Comparison of ENCODE assay signal across 8 cellular contexts in the genomic region with DNA sequence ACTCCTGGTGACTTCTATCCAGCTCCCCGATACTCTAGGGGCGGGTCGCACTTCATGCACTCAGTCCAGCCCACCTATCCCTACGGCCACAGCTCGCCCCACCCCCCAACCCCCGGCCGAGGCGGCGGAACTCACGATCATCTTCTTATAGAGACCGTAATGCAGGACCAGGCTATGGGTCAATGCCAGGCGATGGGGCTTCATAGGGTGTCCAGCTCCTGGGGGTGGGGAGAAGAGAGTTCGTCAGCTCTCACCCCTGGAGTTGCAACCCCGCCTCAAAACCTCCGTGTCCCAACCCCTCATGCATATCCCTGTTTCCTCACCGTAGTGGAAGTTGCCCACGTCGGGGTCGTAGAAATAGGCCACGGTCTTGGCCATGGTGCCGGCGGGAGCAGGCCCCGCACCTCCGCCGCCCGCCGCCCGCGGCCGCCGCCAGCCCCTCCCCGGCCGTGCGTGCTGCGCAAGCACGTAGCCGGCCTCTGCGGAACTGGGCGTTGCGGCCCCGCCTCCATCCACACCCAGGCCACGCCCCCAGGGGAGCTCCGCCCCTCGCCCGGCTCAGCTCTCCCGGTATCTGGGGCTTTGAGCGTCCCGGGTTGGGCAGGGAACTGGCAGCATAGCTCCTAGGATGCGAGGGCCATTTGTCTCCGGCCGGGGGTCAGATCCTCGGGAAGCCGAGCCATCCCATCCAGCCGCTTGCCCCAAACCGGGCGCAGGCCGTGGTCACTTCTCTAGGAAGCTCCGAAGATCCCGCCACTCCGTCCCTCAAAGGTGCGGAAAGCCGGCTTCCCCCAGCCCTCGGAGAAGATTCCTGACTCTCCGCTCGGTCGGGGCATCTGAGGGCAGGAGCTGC. TPM values are rescaled to one million over a fixed set of nuclear protein-coding genes. Genes with fewer than 3 reads are reported as not detected.
DNase-seq lines count a peak whose midpoint lies in the region; ATAC-seq, FAIRE-seq and TF ChIP-seq lines count a peak whose summit lies in the region.

A gene (minus strand): TSS at position 437 of the 853 bp plus-strand sequence. CDS start 59 bp downstream, at position 378.
A gene with protein sequence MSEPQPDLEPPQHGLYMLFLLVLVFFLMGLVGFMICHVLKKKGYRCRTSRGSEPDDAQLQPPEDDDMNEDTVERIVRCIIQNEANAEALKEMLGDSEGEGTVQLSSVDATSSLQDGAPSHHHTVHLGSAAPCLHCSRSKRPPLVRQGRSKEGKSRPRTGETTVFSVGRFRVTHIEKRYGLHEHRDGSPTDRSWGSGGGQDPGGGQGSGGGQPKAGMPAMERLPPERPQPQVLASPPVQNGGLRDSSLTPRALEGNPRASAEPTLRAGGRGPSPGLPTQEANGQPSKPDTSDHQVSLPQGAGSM (plus strand): TSS at position 585 of the 853 bp plus-strand sequence. CDS start 1,229 bp downstream, outside the sequence.

- H3K4me2 ChIP-seq in keratinocyte (ENCODE audit: control insufficient read depth, extremely low read depth, insufficient read depth, low read depth, low read length) = peak within 1 kb of the TSS; percentile 100

- DNase-seq in ACHN (peak; percentile 87), NCI-H2227 (lab: John Stamatoyannopoulos, UW; ENCODE audit: unreplicated experiment) (peak; percentile 91), activated B cell treated with CpG ODN at 0.5 μM for 24 hours (peak; percentile 99), cardiac fibroblast (ENCODE audit: low read depth in 2 of 2) (peak; percentile 88 to 93), keratinocyte (ENCODE audit: low read depth, low spot score) (no peak)
- peak; percentile 96 for DNase-seq in stimulated activated CD4-positive, alpha-beta T cell treated with anti-CD3 and anti-CD28 coated beads, Interleukin-12 subunit alpha, Interleukin-12 subunit beta, amount 100 ng/mL, for 4 hours

- peak within 1 kb of the TSS; percentile 90 to 95 for H3K4me3 ChIP-seq in cardiac fibroblast (replicated peaks in 1 of 2; ENCODE audit: low read depth in 2 of 2, low read length in 2 of 2)
- peak within 1 kb of the TSS; percentile 84 to 97 (median 87) for H3K4me3 ChIP-seq in keratinocyte (ENCODE audit: control insufficient read depth in 2 of 3, extremely low read depth in 1 of 3, insufficient read depth in 2 of 3, low read depth in 1 of 3, low read length in 3 of 3)

- H3K9me1 ChIP-seq in keratinocyte (ENCODE audit: control insufficient read depth, extremely low read depth, insufficient read depth, low read length) = peaks cover 2% of the 10 kb centered on the region

- H3K4me1 ChIP-seq in keratinocyte (ENCODE audit: control insufficient read depth, extremely low read depth, insufficient read depth, low read length) = peaks cover 19% of the 10 kb centered on the region

- TF ChIP-seq CTCF in activated B cell treated with CpG ODN at 0.5 μM for 24 hours (IDR thresholded peaks at IDR 0.05) (no peak), cardiac fibroblast (IDR thresholded peaks at IDR 0.05; ENCODE audit: low read depth, low read length) (no peak), keratinocyte (optimal IDR thresholded peaks at IDR 0.05 in 1 of 3, IDR thresholded peaks at IDR 0.05 in 1 of 3, conservative IDR thresholded peaks at IDR 0.05 in 1 of 3; ENCODE audit: extremely low read depth in 1 of 3, insufficient read depth in 2 of 3, low read length in 3 of 3) (no peak)

- H3K27ac ChIP-seq in keratinocyte (ENCODE audit: control insufficient read depth, insufficient read depth, low read length) = peak within 1 kb of the TSS; percentile 87

- CTCF ChIA-PET in activated B cell treated with CpG ODN at 0.5 μM for 24 hours (lab: Charles Lee) = interaction anchor here (0.7 to 9.1 kb wide), 8 partner anchors 13 to 69 kb away, joined by 3 to 87 read pairs (median 6); a partner anchor contains a TSS

- dilution Hi-C loops in keratinocyte (cut with MboI; ENCODE audit: extremely low pct_ligation_motif_present, low sequenced_read_pairs) = no loop called here

- FAIRE-seq in keratinocyte (lab: Jason Lieb, UNC) = no peak

- no peaks in the 10 kb centered on the region for H3K9me3 Mint-ChIP-seq in activated B cell treated with CpG ODN at 0.5 μM for 24 hours

- ATAC-seq in GM18867 (IDR thresholded peaks at IDR 0.05; ENCODE audit: unreplicated experiment) (peak; percentile 69), HG03097 (IDR thresholded peaks at IDR 0.05; ENCODE audit: low FRiP score, unreplicated experiment) (peak; percentile 81), activated B cell treated with CpG ODN at 0.5 μM for 24 hours (ENCODE audit: low read depth) (peak; percentile 84)

- H3K9me3 ChIP-seq in keratinocyte (ENCODE audit: control insufficient read depth, low read depth, low read length) = no peaks in the 10 kb centered on the region

- peak within 1 kb of the TSS; percentile 98 for H2AFZ ChIP-seq in keratinocyte (ENCODE audit: control insufficient read depth, low read length)

- H3K36me3 Mint-ChIP-seq in activated B cell treated with CpG ODN at 0.5 μM for 24 hours (ENCODE audit: low read depth) = peaks cover 27% of the 10 kb centered on the region

- H3K4me1 Mint-ChIP-seq in activated B cell treated with CpG ODN at 0.5 μM for 24 hours = peaks cover 39% of the 10 kb centered on the region

- no peaks in the 10 kb centered on the region for H3K27me3 Mint-ChIP-seq in activated B cell treated with CpG ODN at 0.5 μM for 24 hours

- intact Hi-C loops in activated B cell treated with CpG ODN at 0.5 μM for 24 hours (cut with micrococcal nuclease) = loop anchor here (1.0 to 5.0 kb wide), 6 partner anchors 17 to 1234 kb away; a partner anchor contains a TSS

- peaks cover 7% of the 10 kb centered on the region for H4K20me1 ChIP-seq in keratinocyte (ENCODE audit: control insufficient read depth, extremely low read depth, insufficient read depth, low read length)

- POLR2A ChIA-PET in activated B cell treated with CpG ODN at 0.5 μM for 24 hours (lab: Charles Lee) = interaction anchor here (0.5 to 5.8 kb wide), 19 partner anchors 9 to 1490 kb away, joined by 3 to 95 read pairs (median 5); a partner anchor contains a TSS

- H3K79me2 ChIP-seq in keratinocyte (ENCODE audit: control insufficient read depth, insufficient read depth, low read length) = peaks cover 41% of the 10 kb centered on the region

- no peaks in the 10 kb centered on the region for H3K27me3 ChIP-seq in keratinocyte (ENCODE audit: control insufficient read depth, extremely low read depth, insufficient read depth, low read length)

- H3K4me3 Mint-ChIP-seq in activated B cell treated with CpG ODN at 0.5 μM for 24 hours = peak within 1 kb of the TSS; percentile 89

- peak within 1 kb of the TSS; percentile 73 for H3K27ac Mint-ChIP-seq in activated B cell treated with CpG ODN at 0.5 μM for 24 hours

- H3K36me3 ChIP-seq in keratinocyte (ENCODE audit: control insufficient read depth in 2 of 2, extremely low read depth in 1 of 2, insufficient read depth in 2 of 2, low read length in 2 of 2) = peaks cover 4 to 13% of the 10 kb centered on the region in 2 experiments

- peak within 1 kb of the TSS; percentile 93 for H3K9ac ChIP-seq in keratinocyte (ENCODE audit: control insufficient read depth, extremely low read depth, insufficient read depth, low read length)

- in situ Hi-C loops in ACHN (cut with HindIII; ENCODE audit: low pct_ligation_motif_present, low pct_unique_long_range_greater_than_20kb, low sequenced_read_pairs) = no loop called here

RNA-seq across cellular contexts. Expression of the first gene that starts in this region (rescaled TPM):
- 101 and 102 TPM in 2 replicates for total RNA-seq in activated B cell treated with CpG ODN at 0.5 μM for 24 hours
- polyA plus RNA-seq in keratinocyte = 93.6 to 97.4 TPM (median 96.0 TPM) in 3 replicates
- 55.2 TPM for polyA plus RNA-seq in keratinocyte (2011; ENCODE audit: low read depth)
- 86.5 and 89.9 TPM in 2 replicates for polyA plus RNA-seq in keratinocyte (2011; cell fraction: cytosol; rRNA removed)
- polyA plus RNA-seq in keratinocyte (2011; cell fraction: nucleus; rRNA removed) = 136 and 143 TPM in 2 replicates
- 54.2 and 57.6 TPM in 2 replicates for polyA plus RNA-seq in keratinocyte (2012; ENCODE audit: low replicate concordance)
- 86.2 to 94.1 TPM (median 89.9 TPM) in 3 replicates for polyA minus RNA-seq in keratinocyte
- 50.8 TPM for polyA minus RNA-seq in keratinocyte (2011; cell fraction: cytosol; rRNA and poly(A)+ RNA removed)
- 24.4 and 41.6 TPM in 2 replicates for polyA minus RNA-seq in keratinocyte (2011; cell fraction: nucleus; rRNA and poly(A)+ RNA removed)

RNA-seq across cellular contexts. Expression of the second gene that starts in this region (rescaled TPM):
- 16.8 and 18.9 TPM in 2 replicates for total RNA-seq in activated B cell treated with CpG ODN at 0.5 μM for 24 hours
- polyA plus RNA-seq in keratinocyte = 8.9 to 11.1 TPM (median 10.2 TPM) in 3 replicates
- polyA plus RNA-seq in keratinocyte (2011; ENCODE audit: low read depth) = 3.4 TPM
- polyA plus RNA-seq in keratinocyte (2011; cell fraction: cytosol; rRNA removed) = 5.1 and 8.9 TPM in 2 replicates
- 19.4 and 22.7 TPM in 2 replicates for polyA plus RNA-seq in keratinocyte (2011; cell fraction: nucleus; rRNA removed)
- polyA plus RNA-seq in keratinocyte (2012; ENCODE audit: low replicate concordance) = 4.5 and 8.1 TPM in 2 replicates
- 4.7 to 16.0 TPM (median 5.3 TPM) in 3 replicates for polyA minus RNA-seq in keratinocyte
- polyA minus RNA-seq in keratinocyte (2011; cell fraction: cytosol; rRNA and poly(A)+ RNA removed) = 9.2 TPM
- 7.0 and 7.4 TPM in 2 replicates for polyA minus RNA-seq in keratinocyte (2011; cell fraction: nucleus; rRNA and poly(A)+ RNA removed)
